Comparison of ENCODE assay signal across 27 cellular contexts in the genomic region with DNA sequence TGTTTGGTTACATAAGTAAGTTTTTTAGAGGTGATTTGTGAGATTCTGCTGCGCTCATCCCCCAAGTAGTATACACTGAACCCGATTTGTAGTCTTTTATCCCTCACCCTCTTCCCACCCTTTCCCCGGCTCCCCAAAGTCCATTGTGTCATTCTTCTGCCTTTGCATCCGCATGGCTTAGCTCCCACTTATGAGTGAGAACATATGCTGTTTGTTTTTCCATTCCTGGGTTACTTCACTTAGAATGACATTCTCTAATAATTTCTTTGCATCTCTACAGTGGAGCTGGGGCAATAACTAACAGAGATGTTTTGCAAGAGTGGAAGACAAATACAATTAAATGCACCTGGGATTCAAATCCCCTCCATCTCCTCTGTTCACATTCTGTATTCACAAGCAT.
DNase-seq lines count a peak whose midpoint lies in the region; TF ChIP-seq lines count a peak whose summit lies in the region.
"Had no signal": no experiment of that assay in that cellular context is flagged by ENCODE, and none has a peak within 500 bp of the region (broad histone marks: within the 10 kb centered on the region; RNA-seq: fewer than 3 reads in every experiment).

No MANE protein-coding gene starts in this region.

- TF ChIP-seq CTCF in GM10266 (IDR thresholded peaks at IDR 0.05; ENCODE audit: control insufficient read depth, insufficient read depth, low read depth, missing control alignments) = no peak

- DNase-seq in NCI-H1436 (lab: John Stamatoyannopoulos, UW) (peak; percentile 55), NCI-H1436 treated with DMSO at 0.1 percent for 48 hours (lab: John Stamatoyannopoulos, UW) (no peak), NCI-H1694 treated with DMSO at 0.1 percent for 48 hours (lab: John Stamatoyannopoulos, UW) (peak; percentile 26), dedifferentiated amniotic fluid mesenchymal stem cell (ENCODE audit: extremely low spot score) (peak; percentile 33), left kidney (ENCODE audit: low read depth, low spot score) (peak; percentile 9), GM10266 (ENCODE audit: extremely low spot score) (no peak), cerebellum (ENCODE audit: low spot score) (no peak)
- DNase-seq in stimulated activated CD4-positive, alpha-beta T cell treated with anti-CD3 and anti-CD28 coated beads, Interleukin-2, amount 100 ng/mL, for 48 hours = no peak
- DNase-seq: activated CD4-positive, alpha-beta T cell treated with anti-CD3 and anti-CD28 coated beads, Interleukin-2, amount 50 U/mL, for 1 hour; activated CD4-positive, CD25-positive, alpha-beta regulatory T cell; activated effector memory CD4-positive, alpha-beta T cell treated with anti-CD3 and anti-CD28 coated beads, Interleukin-2, amount 50 U/mL, for 16 hours; activated T-cell treated with anti-CD3 and anti-CD28 coated beads, Interleukin-2, amount 50 U/mL, for 24 hours; anterior cingulate cortex; CD4-positive, alpha-beta memory T cell; colonic mucosa; effector CD8-positive, alpha-beta T cell; lower lobe of right lung; midbrain; MM.1S; naive B cell; NCI-H2029; NCI-H345; PC-3; right lobe of liver; SK-N-SH; stimulated activated CD4-positive, alpha-beta T cell treated with anti-CD3 and anti-CD28 coated beads, Interleukin-4, amount 100 ng/mL, for 1 hour; thyroid gland had no signal

Comparison
In these comparisons a context has a peak if more than half of its experiments do, and no peak if none do; other contexts are left out.
1. DNase-seq: peak in NCI-H1436 (single experiment), NCI-H1694 treated with DMSO at 0.1 percent for 48 hours (single experiment), dedifferentiated amniotic fluid mesenchymal stem cell (single experiment) and left kidney (single experiment); none in NCI-H1436 treated with DMSO at 0.1 percent for 48 hours (single experiment), stimulated activated CD4-positive, alpha-beta T cell treated with anti-CD3 and anti-CD28 coated beads, Interleukin-2, amount 100 ng/mL, for 48 hours (0 of 2), GM10266 (single experiment) and cerebellum (single experiment).